In genomic region chr15:56036546-56037067, GRCh38 we compare ENCODE assay signal across 29 cellular contexts.
"Had no signal": no experiment of that assay in that cellular context is flagged by ENCODE, and none has a peak within 500 bp of the region (broad histone marks: within the 10 kb centered on the region; RNA-seq: fewer than 3 reads in every experiment).

No MANE protein-coding gene starts in this region.

- ATAC-seq: activated T-cell treated with anti-CD3 and anti-CD28 coated beads, Interleukin-2, amount 50 U/mL, for 72 hours; effector memory CD8-positive, alpha-beta T cell; heart left ventricle; left ventricle myocardium superior; stimulated activated naive B cell treated with anti-CD40 and anti-IgM and Interleukin-4, amounts not matched to agents 10 μg/mL and 1 μg/mL and 100 μg/mL, for 72 hours had no signal

- H3K9me3 Mint-ChIP-seq: effector memory CD8-positive, alpha-beta T cell; nephron progenitor cell had no signal

- H3K27ac Mint-ChIP-seq: activated naive CD8-positive, alpha-beta T cell treated with anti-CD3 and anti-CD28 coated beads, Interleukin-2, amount 10 ng/mL, durations not matched to agents 7 days and 5 days; activated T-cell treated with anti-CD3 and anti-CD28 coated beads, Interleukin-2, amount 50 U/mL, for 72 hours; nephron progenitor cell; stimulated activated naive B cell treated with anti-CD40 and anti-IgM and Interleukin-4, amounts not matched to agents 10 μg/mL and 1 μg/mL and 100 μg/mL, for 72 hours had no signal

- H3K4me3 ChIP-seq: heart left ventricle, ovary, prostate gland, smooth muscle cell, tibial nerve had no signal

- H3K4me1 Mint-ChIP-seq: naive B cell had no signal

- H3K4me1 ChIP-seq: prostate gland had no signal

- DNase-seq: activated CD4-positive, alpha-beta T cell treated with anti-CD3 and anti-CD28 coated beads, Interleukin-2, amount 50 U/mL, for 1 hour; activated CD4-positive, CD25-positive, alpha-beta regulatory T cell treated with anti-CD3 and anti-CD28 coated beads, Interleukin-2, amount 50 U/mL, for 72 hours; activated effector memory CD4-positive, alpha-beta T cell treated with anti-CD3 and anti-CD28 coated beads, Interleukin-2, amount 50 U/mL, for 16 hours; activated naive CD4-positive, alpha-beta T cell treated with anti-CD3 and anti-CD28 coated beads for 36 hours; activated naive CD8-positive, alpha-beta T cell treated with anti-CD3 and anti-CD28 coated beads, Interleukin-2, amount 10 ng/mL, durations not matched to agents 7 days and 5 days; activated T-cell treated with anti-CD3 and anti-CD28 coated beads for 4 hours; activated T-cell treated with anti-CD3 and anti-CD28 coated beads, Interleukin-2, amount 50 U/mL, for 72 hours; amniotic stem cell; brain microvascular endothelial cell; cortex of kidney; effector memory CD8-positive, alpha-beta T cell; erythroblast; heart left ventricle; kidney glomerular epithelial cell; left ventricle myocardium superior; mammary epithelial cell; naive B cell; nephron progenitor cell; ovary; retina; stimulated activated CD4-positive, alpha-beta T cell treated with anti-CD3 and anti-CD28 coated beads, Interleukin-1b, Interleukin-23, amount 100 ng/mL, for 48 hours; stimulated activated CD4-positive, alpha-beta T cell treated with anti-CD3 and anti-CD28 coated beads, Interleukin-4, amount 100 ng/mL, for 4 hours; stimulated activated CD8-positive, alpha-beta memory T cell treated with anti-CD3 and anti-CD28 coated beads, Interleukin-4, amount 100 ng/mL, for 48 hours; stimulated activated naive B cell treated with anti-CD40 and anti-IgM and Interleukin-4, amounts not matched to agents 10 μg/mL and 1 μg/mL and 100 μg/mL, for 72 hours; SW 1271; T-helper 2 cell had no signal

- H3K9me3 ChIP-seq: heart left ventricle, ovary, prostate gland, tibial nerve had no signal

- H3K27me3 ChIP-seq: brain microvascular endothelial cell, heart left ventricle, ovary, tibial nerve had no signal

- H3K36me3 ChIP-seq: brain microvascular endothelial cell, heart left ventricle, ovary, prostate gland, tibial nerve had no signal

- H3K27me3 Mint-ChIP-seq: stimulated activated naive B cell treated with anti-CD40 and anti-IgM and Interleukin-4, amounts not matched to agents 10 μg/mL and 1 μg/mL and 100 μg/mL, for 72 hours had no signal

- H3K27ac ChIP-seq: brain microvascular endothelial cell, heart left ventricle, ovary, prostate gland, tibial nerve had no signal

- H3K4me3 Mint-ChIP-seq: activated naive CD4-positive, alpha-beta T cell treated with anti-CD3 and anti-CD28 coated beads for 36 hours; activated naive CD8-positive, alpha-beta T cell treated with anti-CD3 and anti-CD28 coated beads, Interleukin-2, amount 10 ng/mL, durations not matched to agents 7 days and 5 days; activated T-cell treated with anti-CD3 and anti-CD28 coated beads, Interleukin-2, amount 50 U/mL, for 72 hours; effector memory CD8-positive, alpha-beta T cell; naive B cell; nephron progenitor cell; stimulated activated naive B cell treated with anti-CD40 and anti-IgM and Interleukin-4, amounts not matched to agents 10 μg/mL and 1 μg/mL and 100 μg/mL, for 72 hours had no signal

- H3K36me3 Mint-ChIP-seq: naive B cell had no signal
